ENCODE assay signal across 15 cellular contexts in genomic region chr13:88000239-88000638, GRCh38.
A peak's percentile ranks its signal among the peaks of the same experiment; 100 is the strongest.
DNase-seq lines count a peak whose midpoint lies in the region; ATAC-seq and TF ChIP-seq lines count a peak whose summit lies in the region.
"Had no signal": no experiment of that assay in that cellular context is flagged by ENCODE, and none has a peak within 500 bp of the region (broad histone marks: within the 10 kb centered on the region; RNA-seq: fewer than 3 reads in every experiment).

No MANE protein-coding gene starts in this region.

- H3K23ac ChIP-seq in mesenchymal stem cell (ENCODE audit: low read length in 2 of 2), result no peak overlapping the region

- H2AK5ac ChIP-seq in mesenchymal stem cell (ENCODE audit: low read length, severe bottlenecking), result peak overlapping the region; percentile 29

- no peaks in the 10 kb centered on the region for H3K4me1 Mint-ChIP-seq in activated CD8-positive, alpha-beta memory T cell treated with anti-CD3 and anti-CD28 coated beads, Interleukin-2, amount 10 ng/mL, durations not matched to agents 7 days and 5 days
- no peaks in the 10 kb centered on the region for H3K4me1 Mint-ChIP-seq in CD8-positive, alpha-beta T cell (ENCODE audit: low read depth)
- H3K4me1 Mint-ChIP-seq: brain had no signal

- H3K4me3 ChIP-seq in mesenchymal stem cell (ENCODE audit: insufficient read depth in 1 of 2, low read depth in 1 of 2, low read length in 2 of 2), result no peak overlapping the region
- H3K4me3 ChIP-seq in CD8-positive, alpha-beta T cell (ENCODE audit: low read depth, low read length), result no peak overlapping the region
- H3K4me3 ChIP-seq: dorsolateral prefrontal cortex, psoas muscle had no signal

- POLR2A ChIA-PET in CD8-positive, alpha-beta T cell (lab: Charles Lee), result no interaction called here

- peaks cover 3% of the 10 kb centered on the region for H3K79me1 ChIP-seq in mesenchymal stem cell (replicated peaks; ENCODE audit: low read length, poor library complexity, severe bottlenecking)

- no peak for ATAC-seq in activated CD8-positive, alpha-beta memory T cell treated with anti-CD3 and anti-CD28 coated beads, Interleukin-2, amount 10 ng/mL, durations not matched to agents 7 days and 5 days
- ATAC-seq in CD8-positive, alpha-beta T cell, result no peak
- no peak for ATAC-seq in GM21381 (IDR thresholded peaks at IDR 0.05; ENCODE audit: unreplicated experiment)
- ATAC-seq: psoas muscle had no signal

- peak; percentile 2 for DNase-seq in AG08395 (ENCODE audit: low spot score)
- peak; percentile 40 for DNase-seq in HK-2 (ENCODE audit: unreplicated experiment)
- peak; percentile 14 to 25 for DNase-seq in SW 1271 (lab: John Stamatoyannopoulos, UW)
- peak; percentile 55 for DNase-seq in mesenchymal stem cell
- DNase-seq in NCI-H1092 (lab: John Stamatoyannopoulos, UW), result no peak
- no peak for DNase-seq in activated CD8-positive, alpha-beta memory T cell treated with anti-CD3 and anti-CD28 coated beads, Interleukin-2, amount 10 ng/mL, durations not matched to agents 7 days and 5 days
- DNase-seq in CD8-positive, alpha-beta T cell, result no peak
- DNase-seq: activated CD8-positive, alpha-beta memory T cell treated with anti-CD3 and anti-CD28 coated beads for 24 hours; activated effector memory CD4-positive, alpha-beta T cell treated with anti-CD3 and anti-CD28 coated beads, Interleukin-2, amount 50 U/mL, for 16 hours; DMS153; dorsolateral prefrontal cortex; naive B cell; psoas muscle had no signal

- no peaks in the 10 kb centered on the region for H3K36me3 ChIP-seq in mesenchymal stem cell (ENCODE audit: control insufficient read depth in 1 of 2, insufficient read depth in 2 of 2, low read depth in 1 of 2, low read length in 2 of 2)
- no peaks in the 10 kb centered on the region for H3K36me3 ChIP-seq in CD8-positive, alpha-beta T cell (ENCODE audit: insufficient read depth, low read length)

- H2BK15ac ChIP-seq in mesenchymal stem cell (ENCODE audit: low read depth, poor library complexity, severe bottlenecking), result no peak overlapping the region

- H2BK12ac ChIP-seq in mesenchymal stem cell (ENCODE audit: low read length in 2 of 2), result peak overlapping the region; percentile 43 to 94

- H3K4me1 ChIP-seq in mesenchymal stem cell (ENCODE audit: control insufficient read depth, insufficient read depth, low read depth, low read length), result peaks cover 15% of the 10 kb centered on the region
- no peaks in the 10 kb centered on the region for H3K4me1 ChIP-seq in CD8-positive, alpha-beta T cell (ENCODE audit: insufficient read depth, low read length)
- H3K4me1 ChIP-seq: psoas muscle had no signal

- no peak overlapping the region for H2BK120ac ChIP-seq in mesenchymal stem cell (ENCODE audit: low read depth, low read length)

- peak overlapping the region in 1 of 2 experiments; percentile 62 for H3K4ac ChIP-seq in mesenchymal stem cell (ENCODE audit: low read depth in 1 of 2, low read length in 2 of 2)

- H3K4me2 ChIP-seq in mesenchymal stem cell (ENCODE audit: low read length, poor library complexity, severe bottlenecking), result no peak overlapping the region

- H2AFZ ChIP-seq in mesenchymal stem cell (ENCODE audit: low read depth, low read length), result no peak overlapping the region

- no peak overlapping the region for H3K9ac ChIP-seq in mesenchymal stem cell (ENCODE audit: low read length)

- H3K9me3 ChIP-seq in mesenchymal stem cell (ENCODE audit: control insufficient read depth, low read length), result no peaks in the 10 kb centered on the region
- no peaks in the 10 kb centered on the region for H3K9me3 ChIP-seq in CD8-positive, alpha-beta T cell (ENCODE audit: low read length)
- H3K9me3 ChIP-seq: psoas muscle had no signal

- no peak overlapping the region for H3K14ac ChIP-seq in mesenchymal stem cell (ENCODE audit: low read length in 2 of 2)

- peak overlapping the region; percentile 41 for H4K8ac ChIP-seq in mesenchymal stem cell (ENCODE audit: low read length)

- H3K27me3 ChIP-seq in mesenchymal stem cell (ENCODE audit: control insufficient read depth in 1 of 2, insufficient read depth in 1 of 2, low read length in 2 of 2), result no peaks in the 10 kb centered on the region
- H3K27me3 ChIP-seq in CD8-positive, alpha-beta T cell (ENCODE audit: insufficient read depth, low read length), result no peaks in the 10 kb centered on the region
- H3K27me3 ChIP-seq: dorsolateral prefrontal cortex had no signal

- no peaks in the 10 kb centered on the region for H3K36me3 Mint-ChIP-seq in activated CD8-positive, alpha-beta memory T cell treated with anti-CD3 and anti-CD28 coated beads, Interleukin-2, amount 10 ng/mL, durations not matched to agents 7 days and 5 days
- no peaks in the 10 kb centered on the region for H3K36me3 Mint-ChIP-seq in CD8-positive, alpha-beta T cell
- H3K36me3 Mint-ChIP-seq: brain, naive B cell had no signal

- peak overlapping the region; percentile 36 for H4K91ac ChIP-seq in mesenchymal stem cell (ENCODE audit: low read length)

- WGBS in mesenchymal stem cell, result 62% methylated on average over 3 of the region's 3 CpGs

- CTCF ChIA-PET in activated CD8-positive, alpha-beta memory T cell treated with anti-CD3 and anti-CD28 coated beads, Interleukin-2, amount 10 ng/mL, durations not matched to agents 7 days and 5 days (lab: Charles Lee), result no interaction called here
- CTCF ChIA-PET in CD8-positive, alpha-beta T cell (lab: Charles Lee), result no interaction called here

- TF ChIP-seq CTCF in CD8-positive, alpha-beta T cell (IDR thresholded peaks at IDR 0.05), result no peak

- peak overlapping the region; percentile 58 to 59 for H3K18ac ChIP-seq in mesenchymal stem cell (ENCODE audit: low read depth in 1 of 2, low read length in 2 of 2)

- intact Hi-C loops in CD8-positive, alpha-beta T cell (cut with DNase I, micrococcal nuclease), result no loop called here

- peak overlapping the region; percentile 96 for H3K27ac ChIP-seq in mesenchymal stem cell (ENCODE audit: low read length, poor library complexity, severe bottlenecking)
- H3K27ac ChIP-seq in CD8-positive, alpha-beta T cell (ENCODE audit: low read depth, low read length), result no peak overlapping the region
- H3K27ac ChIP-seq: dorsolateral prefrontal cortex, psoas muscle had no signal

- H3K27ac Mint-ChIP-seq in activated CD8-positive, alpha-beta memory T cell treated with anti-CD3 and anti-CD28 coated beads, Interleukin-2, amount 10 ng/mL, durations not matched to agents 7 days and 5 days, result no peak overlapping the region
- no peak overlapping the region for H3K27ac Mint-ChIP-seq in CD8-positive, alpha-beta T cell
- H3K27ac Mint-ChIP-seq: brain had no signal

- peak overlapping the region; percentile 93 for H2BK5ac ChIP-seq in mesenchymal stem cell (ENCODE audit: low read depth, low read length, poor library complexity, severe bottlenecking)

- H3K27me3 Mint-ChIP-seq in activated CD8-positive, alpha-beta memory T cell treated with anti-CD3 and anti-CD28 coated beads, Interleukin-2, amount 10 ng/mL, durations not matched to agents 7 days and 5 days, result no peaks in the 10 kb centered on the region
- no peaks in the 10 kb centered on the region for H3K27me3 Mint-ChIP-seq in CD8-positive, alpha-beta T cell (ENCODE audit: low read depth)
- H3K27me3 Mint-ChIP-seq: brain, naive B cell had no signal

- no peak overlapping the region for H3K4me3 Mint-ChIP-seq in activated CD8-positive, alpha-beta memory T cell treated with anti-CD3 and anti-CD28 coated beads, Interleukin-2, amount 10 ng/mL, durations not matched to agents 7 days and 5 days
- no peak overlapping the region for H3K4me3 Mint-ChIP-seq in CD8-positive, alpha-beta T cell
- H3K4me3 Mint-ChIP-seq: brain, naive B cell had no signal

- H3K9me3 Mint-ChIP-seq in activated CD8-positive, alpha-beta memory T cell treated with anti-CD3 and anti-CD28 coated beads, Interleukin-2, amount 10 ng/mL, durations not matched to agents 7 days and 5 days (ENCODE audit: low read depth), result peaks cover 8% of the 10 kb centered on the region
- peaks cover 5% of the 10 kb centered on the region for H3K9me3 Mint-ChIP-seq in CD8-positive, alpha-beta T cell

Comparison
In these comparisons a context has a peak if more than half of its experiments do, and no peak if none do; other contexts are left out.
1. DNase-seq: peak in AG08395 (single experiment), HK-2 (single experiment), SW 1271 (2 of 2) and mesenchymal stem cell (single experiment); none in NCI-H1092 (single experiment), activated CD8-positive, alpha-beta memory T cell treated with anti-CD3 and anti-CD28 coated beads, Interleukin-2, amount 10 ng/mL, durations not matched to agents 7 days and 5 days (single experiment) and CD8-positive, alpha-beta T cell (0 of 7).